ENCODE assay signal across 11 cellular contexts in the genomic region with DNA sequence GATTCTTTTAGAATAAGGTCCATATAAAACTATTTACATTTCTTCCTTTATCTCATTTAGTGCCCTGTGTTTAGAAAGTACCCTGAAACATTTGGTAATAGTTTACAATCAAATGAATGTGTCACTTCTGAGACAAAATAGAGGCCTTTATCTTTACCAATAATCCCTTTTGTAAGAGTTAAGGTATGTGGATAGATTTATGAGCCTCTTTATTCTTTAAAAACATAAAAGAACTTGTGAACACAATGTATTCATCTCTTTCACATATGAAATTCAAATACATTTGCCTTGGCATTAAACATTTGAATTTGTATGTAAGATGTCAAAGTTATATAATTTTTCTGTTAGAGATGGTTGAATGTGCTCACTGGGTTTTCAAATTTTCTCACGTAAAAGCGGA.
"Had no signal": no experiment of that assay in that cellular context is flagged by ENCODE, and none has a peak within 500 bp of the region (broad histone marks: within the 10 kb centered on the region; RNA-seq: fewer than 3 reads in every experiment).

No MANE protein-coding gene starts in this region.

- H3K9ac ChIP-seq: GM23248 had no signal

- H3K4me3 Mint-ChIP-seq: GM23338, H9, HFFc6 had no signal

- H2AFZ ChIP-seq: GM23248, GM23338 had no signal

- H3K27ac Mint-ChIP-seq: GM23338, H9, HFFc6 had no signal

- H3K4me2 ChIP-seq: GM23338 had no signal

- ATAC-seq: GM23338, HCT116 had no signal

- H3K27ac ChIP-seq: GM23248 had no signal

- DNase-seq: GM23248, GOT3, H7, H9, HCEC 1CT, HFFc6 had no signal

- FAIRE-seq: H1, H54 had no signal

- H3K9me3 Mint-ChIP-seq: GM23338, H9, HFFc6 had no signal

- H3K4me3 ChIP-seq: GM23248, GM23338, HAP-1 had no signal

- H3K9me3 ChIP-seq: HAP-1 had no signal

- H3K36me3 ChIP-seq: HAP-1 had no signal
